ENCODE assay signal across 21 cellular contexts in the genomic region with DNA sequence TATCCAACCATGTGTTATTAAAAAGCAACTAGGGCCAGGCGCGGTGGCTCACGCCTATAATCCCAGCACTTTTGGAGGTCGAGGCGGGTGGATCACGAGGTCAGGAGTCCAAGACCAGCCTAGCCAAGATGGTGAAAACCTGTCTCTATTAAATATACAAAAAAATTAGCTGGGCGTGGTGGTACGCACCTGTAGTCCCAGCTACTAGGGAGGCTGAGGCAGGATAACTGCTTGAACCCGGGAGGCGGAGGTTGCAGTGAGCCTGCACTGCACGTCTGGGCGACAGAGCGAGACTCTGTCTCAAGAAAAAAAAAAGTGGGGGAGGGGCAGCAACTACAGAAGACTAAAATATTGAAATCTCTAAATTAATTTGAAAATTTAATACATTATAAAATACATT.
"Had no signal": no experiment of that assay in that cellular context is flagged by ENCODE, and none has a peak within 500 bp of the region (broad histone marks: within the 10 kb centered on the region; RNA-seq: fewer than 3 reads in every experiment).

No MANE protein-coding gene starts in this region.

- H3K27me3 Mint-ChIP-seq: naive thymus-derived CD4-positive, alpha-beta T cell; natural killer cell treated with Interleukin-12 subunit alpha and Interleukin-12 subunit beta and Interleukin-15 and Interleukin-18, amount 100 ng/mL, for 72 hours; stimulated activated naive CD8-positive, alpha-beta T cell treated with anti-CD3 and anti-CD28 coated beads, Interleukin-15, amount 100 ng/mL, for 72 hours; type B pancreatic cell had no signal

- H3K36me3 ChIP-seq: ovary, prostate gland, uterus had no signal

- H3K4me1 ChIP-seq: prostate gland, uterus had no signal

- H3K4me3 Mint-ChIP-seq: naive thymus-derived CD4-positive, alpha-beta T cell; natural killer cell treated with Interleukin-12 subunit alpha and Interleukin-12 subunit beta and Interleukin-15 and Interleukin-18, amount 100 ng/mL, for 72 hours; stimulated activated effector memory CD8-positive, alpha-beta T cell treated with anti-CD3 and anti-CD28 coated beads, Interleukin-12 subunit alpha, Interleukin-12 subunit beta, amount 100 ng/mL, for 72 hours; stimulated activated naive CD8-positive, alpha-beta T cell treated with anti-CD3 and anti-CD28 coated beads, Interleukin-15, amount 100 ng/mL, for 72 hours; type B pancreatic cell had no signal

- H3K4me3 ChIP-seq: left ventricle myocardium inferior, lung, mucosa of descending colon, ovary, prostate gland, skin epidermis, tibial nerve, uterus had no signal

- FAIRE-seq: keratinocyte had no signal

- DNase-seq: left ventricle myocardium inferior; ovary; stimulated activated CD4-positive, alpha-beta T cell treated with anti-CD3 and anti-CD28 coated beads, Interleukin-12 subunit alpha, Interleukin-12 subunit beta, amount 100 ng/mL, for 4 hours; stimulated activated CD4-positive, alpha-beta T cell treated with anti-CD3 and anti-CD28 coated beads, Interleukin-15, amount 100 ng/mL, for 24 hours; stimulated activated CD4-positive, alpha-beta T cell treated with anti-CD3 and anti-CD28 coated beads, Interleukin-2, amount 100 ng/mL, for 24 hours; stimulated activated CD4-positive, alpha-beta T cell treated with anti-CD3 and anti-CD28 coated beads, Interleukin-4, amount 100 ng/mL, for 24 hours; stimulated activated naive CD4-positive, alpha-beta T cell treated with Interleukin-2 at 50 U/mL for 16 hours; stimulated activated naive CD8-positive, alpha-beta T cell treated with anti-CD3 and anti-CD28 coated beads, Interleukin-15, amount 100 ng/mL, for 72 hours; uterus had no signal

- H3K27ac ChIP-seq: left ventricle myocardium inferior, ovary, prostate gland, skin epidermis, tibial nerve, uterus had no signal

- H3K4me1 Mint-ChIP-seq: stimulated activated effector memory CD8-positive, alpha-beta T cell treated with anti-CD3 and anti-CD28 coated beads, Interleukin-12 subunit alpha, Interleukin-12 subunit beta, amount 100 ng/mL, for 72 hours; stimulated activated naive CD8-positive, alpha-beta T cell treated with anti-CD3 and anti-CD28 coated beads, Interleukin-15, amount 100 ng/mL, for 72 hours had no signal

- H3K9me3 ChIP-seq: left ventricle myocardium inferior, mucosa of descending colon, ovary, prostate gland, tibial nerve, uterus had no signal

- H3K27ac Mint-ChIP-seq: stimulated activated effector memory CD8-positive, alpha-beta T cell treated with anti-CD3 and anti-CD28 coated beads, Interleukin-12 subunit alpha, Interleukin-12 subunit beta, amount 100 ng/mL, for 72 hours; type B pancreatic cell had no signal

- H3K9me3 Mint-ChIP-seq: naive thymus-derived CD4-positive, alpha-beta T cell; natural killer cell treated with Interleukin-12 subunit alpha and Interleukin-12 subunit beta and Interleukin-15 and Interleukin-18, amount 100 ng/mL, for 72 hours; stimulated activated effector memory CD8-positive, alpha-beta T cell treated with anti-CD3 and anti-CD28 coated beads, Interleukin-12 subunit alpha, Interleukin-12 subunit beta, amount 100 ng/mL, for 72 hours; stimulated activated naive CD8-positive, alpha-beta T cell treated with anti-CD3 and anti-CD28 coated beads, Interleukin-15, amount 100 ng/mL, for 72 hours; type B pancreatic cell had no signal

- ATAC-seq: natural killer cell treated with Interleukin-12 subunit alpha and Interleukin-12 subunit beta and Interleukin-15 and Interleukin-18, amount 100 ng/mL, for 72 hours; right cardiac atrium; sciatic nerve; stimulated activated effector memory CD8-positive, alpha-beta T cell treated with anti-CD3 and anti-CD28 coated beads, Interleukin-12 subunit alpha, Interleukin-12 subunit beta, amount 100 ng/mL, for 72 hours; stimulated activated naive CD8-positive, alpha-beta T cell treated with anti-CD3 and anti-CD28 coated beads, Interleukin-15, amount 100 ng/mL, for 72 hours had no signal

- H3K27me3 ChIP-seq: ovary, tibial nerve, uterus had no signal
